In the genomic region with DNA sequence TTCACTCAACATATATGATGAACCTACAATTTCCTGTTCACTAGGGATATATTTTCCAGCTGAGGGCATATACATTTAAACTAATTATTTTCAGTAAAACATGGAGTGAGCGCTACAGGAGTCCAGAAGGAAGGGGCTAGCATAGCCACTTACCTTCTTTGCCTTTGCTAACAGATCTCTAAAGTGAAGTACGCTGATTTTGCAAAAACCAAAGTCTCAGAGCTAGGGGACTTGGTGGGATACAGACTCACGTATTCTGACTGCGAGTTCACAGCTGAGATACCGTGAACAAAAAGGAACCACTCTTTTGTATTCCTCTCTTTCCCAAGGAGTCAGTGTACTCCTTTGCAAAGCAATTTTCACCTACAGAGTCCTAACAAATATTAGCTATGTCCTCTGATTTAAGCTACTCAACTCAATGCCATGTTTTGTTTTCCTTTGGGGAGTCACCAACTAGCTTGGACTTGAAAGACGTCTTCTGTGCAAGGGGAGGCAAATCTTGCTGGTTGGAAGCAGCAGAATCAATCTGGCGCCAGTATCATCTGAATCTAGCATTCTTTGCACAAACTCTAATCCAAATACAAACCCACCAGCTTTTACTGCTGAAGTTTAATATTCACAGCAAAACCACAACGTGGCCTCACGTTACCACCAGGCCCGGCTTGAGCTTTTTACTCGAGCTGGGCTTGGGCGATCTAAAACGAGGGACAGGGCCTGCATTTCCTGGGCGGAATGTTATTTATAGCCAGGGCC, we compare ENCODE assay signal across 8 cellular contexts. TPM values are rescaled to one million over a fixed set of nuclear protein-coding genes. Genes with fewer than 3 reads are reported as not detected.
DNase-seq lines count a peak whose midpoint lies in the region; ATAC-seq and TF ChIP-seq lines count a peak whose summit lies in the region.

No MANE protein-coding gene starts in this region.

- TF ChIP-seq CTCF in GM06990 (IDR thresholded peaks at IDR 0.05; ENCODE audit: insufficient read depth, low read length, poor library complexity, severe bottlenecking) (no peak), OCI-LY7 (conservative IDR thresholded peaks at IDR 0.05; ENCODE audit: low read length) (no peak), epithelial cell of esophagus (IDR thresholded peaks at IDR 0.05; ENCODE audit: insufficient read depth, low read depth, low read length, missing control alignments) (no peak)

- H3K27me3 ChIP-seq in GM06990 (replicated peaks; ENCODE audit: control insufficient read depth, insufficient read depth, low read length): no peaks in the 10 kb centered on the region

- ATAC-seq in HG03095 (IDR thresholded peaks at IDR 0.05; ENCODE audit: unreplicated experiment): no peak

- peaks cover 12% of the 10 kb centered on the region for H3K4me1 ChIP-seq in OCI-LY7 (ENCODE audit: insufficient read depth, low read length, poor library complexity, severe bottlenecking)

- peak overlapping the region; percentile 58 for H2AFZ ChIP-seq in OCI-LY7 (ENCODE audit: low read length)

- intact Hi-C loops in OCI-LY7 (cut with micrococcal nuclease; ENCODE audit: unreplicated experiment): loop anchor here (5.0 kb wide), 2 partner anchors 135 to 235 kb away; no protein-coding TSS in a partner anchor

- POLR2A ChIA-PET in OCI-LY7 (lab: Charles Lee): interaction anchor here (0.5 to 4.3 kb wide), 33 partner anchors 8 to 356 kb away, joined by 3 to 20 read pairs (median 5); a partner anchor contains a TSS

- H4K20me1 ChIP-seq in OCI-LY7 (ENCODE audit: insufficient read depth, low read length): peaks cover 10% of the 10 kb centered on the region; the same call in 1 of the 2 replicates

- peaks cover 6% of the 10 kb centered on the region for H3K36me3 ChIP-seq in GM06990 (ENCODE audit: control insufficient read depth, insufficient read depth, low read length)
- peaks cover 23% of the 10 kb centered on the region for H3K36me3 ChIP-seq in OCI-LY7 (ENCODE audit: insufficient read depth, low read length)

- CTCF ChIA-PET in OCI-LY7 (lab: Charles Lee; ENCODE audit: unreplicated experiment): interaction anchor here (0.6 to 1.6 kb wide), 6 partner anchors 11 to 294 kb away, joined by 3 to 7 read pairs (median 4); a partner anchor contains a TSS

- H3K4me3 ChIP-seq in GM06990 (replicated peaks; ENCODE audit: low read depth, low read length) (peak overlapping the region; percentile 86), OCI-LY7 (ENCODE audit: low read depth, low read length, poor library complexity, severe bottlenecking) (peak overlapping the region; percentile 88), epithelial cell of esophagus (ENCODE audit: low read length) (peak overlapping the region; percentile 96)

- H3K4me2 ChIP-seq in OCI-LY7 (ENCODE audit: low read length): peak overlapping the region; percentile 68

- no TSS peak for BruUV-seq in OCI-LY7 (replicated peaks; lab: Mats Ljungman, UMichigan)

- DNase-seq in GM06990 (ENCODE audit: extremely low read depth, insufficient read length) (no peak), OCI-LY7 (ENCODE audit: low spot score) (no peak), epithelial cell of esophagus (ENCODE audit: low read depth) (peak; percentile 54), non-pigmented ciliary epithelial cell (ENCODE audit: low read depth) (peak; percentile 10), kidney tubule cell (ENCODE audit: low spot score) (no peak), NCI-H1092 treated with DMSO at 0.1 percent for 48 hours (lab: John Stamatoyannopoulos, UW) (no peak)
- no peak for DNase-seq in stimulated activated CD8-positive, alpha-beta memory T cell treated with anti-CD3 and anti-CD28 coated beads, Interleukin-4, amount 100 ng/mL, for 48 hours

- H3K27ac ChIP-seq in OCI-LY7 (ENCODE audit: low read depth, low read length, poor library complexity, severe bottlenecking): no peak overlapping the region

- H3K9me3 ChIP-seq in OCI-LY7 (ENCODE audit: low read length): no peaks in the 10 kb centered on the region

- H3K79me2 ChIP-seq in OCI-LY7 (ENCODE audit: insufficient read depth, low read depth, low read length): peaks cover 40% of the 10 kb centered on the region

- H3K9me2 ChIP-seq in OCI-LY7 (ENCODE audit: insufficient read depth, low read length): no peaks in the 10 kb centered on the region

RNA-seq across cellular contexts. Expression of a gene that starts 0.7 kb away (rescaled TPM):
- 0.72 and 3.2 TPM in 2 replicates for total RNA-seq in OCI-LY7 (2014; rRNA removed; shearing (Covaris generic))
- total RNA-seq in OCI-LY7 (2022): 3.6 and 3.7 TPM in 2 replicates

RNA-seq across cellular contexts. Expression of a gene that starts 0.9 kb away (rescaled TPM):
- total RNA-seq in OCI-LY7 (2014; rRNA removed; shearing (Covaris generic)): 21.8 and 29.4 TPM in 2 replicates
- 28.2 and 30.9 TPM in 2 replicates for total RNA-seq in OCI-LY7 (2022)

RNA-seq across cellular contexts. Expression of a gene that starts 0.9 kb away (rescaled TPM):
- 22.2 and 26.5 TPM in 2 replicates for total RNA-seq in OCI-LY7 (2014; rRNA removed; shearing (Covaris generic))
- total RNA-seq in OCI-LY7 (2022): 23.5 and 29.5 TPM in 2 replicates

RNA-seq across cellular contexts. Expression of a gene that starts 41.5 kb away (rescaled TPM):
- total RNA-seq in OCI-LY7 (2014; rRNA removed; shearing (Covaris generic)): 31.5 and 43.4 TPM in 2 replicates
- total RNA-seq in OCI-LY7 (2022): 58.0 and 58.2 TPM in 2 replicates

Comparison
In these comparisons a context has a peak if more than half of its experiments do, and no peak if none do; other contexts are left out.
1. DNase-seq: peak in epithelial cell of esophagus (single experiment) and non-pigmented ciliary epithelial cell (single experiment); none in GM06990 (single experiment), OCI-LY7 (single experiment), kidney tubule cell (single experiment), NCI-H1092 treated with DMSO at 0.1 percent for 48 hours (single experiment) and stimulated activated CD8-positive, alpha-beta memory T cell treated with anti-CD3 and anti-CD28 coated beads, Interleukin-4, amount 100 ng/mL, for 48 hours (single experiment).
2. Peak in every context shown above with its lines, with median percentiles within 50 percentile points of each other: H3K4me3 ChIP-seq.